Comparison of ENCODE assay signal across 20 cellular contexts in the genomic region with DNA sequence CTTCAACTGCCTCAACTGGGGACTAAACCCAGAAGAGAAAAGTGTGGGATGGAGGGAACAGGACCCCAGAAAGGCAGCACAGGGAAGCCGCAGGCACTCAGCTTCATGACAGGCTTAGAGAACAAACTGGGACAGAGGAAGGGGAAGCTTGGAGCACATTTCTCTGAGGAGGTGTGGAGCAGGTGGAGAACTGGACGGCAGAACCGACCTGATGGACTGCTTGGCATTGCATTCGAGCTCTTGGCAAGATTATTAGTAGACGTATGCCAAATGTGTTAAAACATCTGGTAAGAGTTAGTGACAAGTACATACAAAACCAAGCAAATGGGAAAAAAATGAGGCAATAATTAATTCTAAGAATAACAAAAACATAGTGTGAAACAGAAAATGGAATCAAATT.
"Had no signal": no experiment of that assay in that cellular context is flagged by ENCODE, and none has a peak within 500 bp of the region (broad histone marks: within the 10 kb centered on the region; RNA-seq: fewer than 3 reads in every experiment).

No MANE protein-coding gene starts in this region.

- H3K36me3 ChIP-seq: SJSA1 had no signal

- H3K9me3 ChIP-seq: SJSA1 had no signal

- H3K4me1 ChIP-seq: SJSA1 had no signal

- DNase-seq: KBM-7, MV-4-11, NCI-H1048, NCI-H1105, NCI-H1417, NCI-H146, NCI-H1694 treated with DMSO at 0.1 percent for 48 hours, NCI-H1930, NCI-H2081, NCI-H2107, NCI-H226, NCI-H446, NCI-H510A, NCI-H524 treated with DMSO at 0.1 percent for 48 hours, NCI-H69, NCI-H774, RPMI8226, SIG-M5 had no signal

- H3K27ac ChIP-seq: SJSA1, SK-N-MC had no signal

- H3K4me3 ChIP-seq: SJSA1, SK-N-MC had no signal
